In the genomic region with DNA sequence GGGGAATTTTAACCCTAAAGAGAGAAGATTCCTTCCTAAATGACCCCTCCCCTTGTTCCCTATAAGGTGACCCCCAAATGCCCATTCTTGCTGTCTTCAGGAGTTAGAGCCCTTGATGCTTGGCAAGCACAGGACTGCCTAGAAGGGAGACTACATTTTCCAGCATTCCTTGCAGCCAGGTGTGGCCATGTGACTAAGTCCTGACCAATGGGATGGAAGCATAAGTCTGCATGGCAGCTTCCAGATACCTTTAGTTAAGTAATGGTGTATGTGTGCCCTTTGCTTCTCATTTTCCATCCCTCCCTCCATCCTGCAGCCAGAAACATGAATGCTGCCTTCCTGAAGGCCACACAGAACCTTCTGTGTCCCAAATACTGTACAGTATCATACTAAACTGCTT, we compare ENCODE assay signal across 9 cellular contexts. TPM values are rescaled to one million over a fixed set of nuclear protein-coding genes. Genes with fewer than 3 reads are reported as not detected.
DNase-seq lines count a peak whose midpoint lies in the region; ATAC-seq, FAIRE-seq and TF ChIP-seq lines count a peak whose summit lies in the region.
"Had no signal": no experiment of that assay in that cellular context is flagged by ENCODE, and none has a peak within 500 bp of the region (broad histone marks: within the 10 kb centered on the region; RNA-seq: fewer than 3 reads in every experiment).

No MANE protein-coding gene starts in this region.

- peaks cover 13% of the 10 kb centered on the region for H3K27me3 Mint-ChIP-seq in activated naive CD4-positive, alpha-beta T cell treated with anti-CD3 and anti-CD28 coated beads for 36 hours (ENCODE audit: low read depth)
- peaks cover 3% of the 10 kb centered on the region for H3K27me3 Mint-ChIP-seq in activated CD4-positive, alpha-beta memory T cell treated with anti-CD3 and anti-CD28 coated beads for 36 hours
- peaks cover 67% of the 10 kb centered on the region for H3K27me3 Mint-ChIP-seq in neural progenitor cell (ENCODE audit: insufficient read depth, low read depth)

- ATAC-seq in GM21423 (IDR thresholded peaks at IDR 0.05; ENCODE audit: unreplicated experiment) = no peak

- DNase-seq in activated naive CD4-positive, alpha-beta T cell treated with anti-CD3 and anti-CD28 coated beads for 36 hours = peak; percentile 38
- no peak for DNase-seq in activated naive CD4-positive, alpha-beta T cell treated with Interleukin-2 at 50 U/mL for 16 hours
- DNase-seq in M059J (ENCODE audit: low read depth) = peak; percentile 69
- peak; percentile 33 for DNase-seq in activated CD4-positive, alpha-beta memory T cell treated with anti-CD3 and anti-CD28 coated beads for 36 hours
- DNase-seq in neural progenitor cell (ENCODE audit: low spot score) = peak; percentile 57
- no peak for DNase-seq in kidney
- DNase-seq in GF-D8 (lab: John Stamatoyannopoulos, UW) = no peak

- H3K27me3 ChIP-seq in neural progenitor cell = peaks cover 100% of the 10 kb centered on the region

- H3K4me2 ChIP-seq in neural progenitor cell = no peak overlapping the region

- H3K27ac Mint-ChIP-seq in activated naive CD4-positive, alpha-beta T cell treated with anti-CD3 and anti-CD28 coated beads for 36 hours = no peak overlapping the region
- no peak overlapping the region for H3K27ac Mint-ChIP-seq in activated CD4-positive, alpha-beta memory T cell treated with anti-CD3 and anti-CD28 coated beads for 36 hours
- no peak overlapping the region for H3K27ac Mint-ChIP-seq in neural progenitor cell
- H3K27ac Mint-ChIP-seq: T-cell had no signal

- no peaks in the 10 kb centered on the region for H3K9me3 Mint-ChIP-seq in activated naive CD4-positive, alpha-beta T cell treated with anti-CD3 and anti-CD28 coated beads for 36 hours
- no peaks in the 10 kb centered on the region for H3K9me3 Mint-ChIP-seq in activated CD4-positive, alpha-beta memory T cell treated with anti-CD3 and anti-CD28 coated beads for 36 hours
- peaks cover 7% of the 10 kb centered on the region for H3K9me3 Mint-ChIP-seq in neural progenitor cell
- H3K9me3 Mint-ChIP-seq: T-cell had no signal

- CTCF ChIA-PET in activated naive CD4-positive, alpha-beta T cell treated with anti-CD3 and anti-CD28 coated beads for 36 hours (lab: Charles Lee) = no interaction called here
- CTCF ChIA-PET in activated CD4-positive, alpha-beta memory T cell treated with anti-CD3 and anti-CD28 coated beads for 36 hours (lab: Charles Lee) = interaction anchor here (1.1 kb wide), 1 partner anchor 21 kb away, joined by 3 read pairs; no protein-coding TSS in a partner anchor

- H3K4me3 Mint-ChIP-seq in activated naive CD4-positive, alpha-beta T cell treated with anti-CD3 and anti-CD28 coated beads for 36 hours = no peak overlapping the region
- H3K4me3 Mint-ChIP-seq in activated CD4-positive, alpha-beta memory T cell treated with anti-CD3 and anti-CD28 coated beads for 36 hours = no peak overlapping the region
- H3K4me3 Mint-ChIP-seq in neural progenitor cell = no peak overlapping the region
- H3K4me3 Mint-ChIP-seq: T-cell had no signal

- no peak overlapping the region for H3K9ac ChIP-seq in neural progenitor cell
- H3K9ac ChIP-seq in kidney (ENCODE audit: low read length in 2 of 2) = no peak overlapping the region

- H3K4me1 ChIP-seq in neural progenitor cell = peaks cover 2% of the 10 kb centered on the region
- H3K4me1 ChIP-seq in kidney (ENCODE audit: control insufficient read depth in 1 of 2, insufficient read depth in 1 of 2, low read depth in 1 of 2, low read length in 2 of 2) = peaks cover 0 to 2% of the 10 kb centered on the region in 2 donors

- POLR2A ChIA-PET in activated CD4-positive, alpha-beta memory T cell treated with anti-CD3 and anti-CD28 coated beads for 36 hours (lab: Charles Lee) = no interaction called here

- H3K36me3 ChIP-seq in neural progenitor cell (no peaks in the 10 kb centered on the region), kidney (ENCODE audit: control insufficient read depth in 1 of 2, insufficient read depth in 2 of 2, low read length in 2 of 2) (no peaks in the 10 kb centered on the region)

- H3K4me3 ChIP-seq in neural progenitor cell = no peak overlapping the region
- no peak overlapping the region for H3K4me3 ChIP-seq in kidney (ENCODE audit: low read length in 2 of 2)

- no peak overlapping the region for H3K27ac ChIP-seq in neural progenitor cell
- H3K27ac ChIP-seq in kidney (ENCODE audit: low read depth in 2 of 2, low read length in 2 of 2) = no peak overlapping the region

- H3K79me2 ChIP-seq in neural progenitor cell (ENCODE audit: low read depth) = no peaks in the 10 kb centered on the region

- H3F3A ChIP-seq in neural progenitor cell (ENCODE audit: low read depth) = peaks cover 7% of the 10 kb centered on the region

- H3K4me1 Mint-ChIP-seq in activated naive CD4-positive, alpha-beta T cell treated with anti-CD3 and anti-CD28 coated beads for 36 hours (ENCODE audit: low read depth) = peaks cover 4% of the 10 kb centered on the region
- H3K4me1 Mint-ChIP-seq in activated CD4-positive, alpha-beta memory T cell treated with anti-CD3 and anti-CD28 coated beads for 36 hours (ENCODE audit: low read depth) = peaks cover 8% of the 10 kb centered on the region
- peaks cover 4% of the 10 kb centered on the region for H3K4me1 Mint-ChIP-seq in neural progenitor cell

- FAIRE-seq in kidney (lab: Jason Lieb, UNC) = no peak

- H2AFZ ChIP-seq in neural progenitor cell (replicated peaks) = peak overlapping the region; percentile 77

- H3K36me3 Mint-ChIP-seq in activated naive CD4-positive, alpha-beta T cell treated with anti-CD3 and anti-CD28 coated beads for 36 hours (ENCODE audit: low read depth) = no peaks in the 10 kb centered on the region
- no peaks in the 10 kb centered on the region for H3K36me3 Mint-ChIP-seq in activated CD4-positive, alpha-beta memory T cell treated with anti-CD3 and anti-CD28 coated beads for 36 hours
- no peaks in the 10 kb centered on the region for H3K36me3 Mint-ChIP-seq in neural progenitor cell
- H3K36me3 Mint-ChIP-seq: T-cell had no signal

- TF ChIP-seq CTCF in neural progenitor cell (IDR thresholded peaks at IDR 0.05) (no peak), kidney (IDR thresholded peaks at IDR 0.05; ENCODE audit: borderline replicate concordance, extremely low read depth, insufficient read depth) (no peak)

- H3K9me3 ChIP-seq in neural progenitor cell (ENCODE audit: low read depth) (no peaks in the 10 kb centered on the region), kidney (ENCODE audit: control insufficient read depth in 1 of 2, low read length in 2 of 2) (no peaks in the 10 kb centered on the region)

- peaks cover 18% of the 10 kb centered on the region for H4K20me1 ChIP-seq in neural progenitor cell (ENCODE audit: low read depth)

- intact Hi-C loops in activated naive CD4-positive, alpha-beta T cell treated with anti-CD3 and anti-CD28 coated beads for 36 hours (cut with micrococcal nuclease) = no loop called here
- intact Hi-C loops in activated CD4-positive, alpha-beta memory T cell treated with anti-CD3 and anti-CD28 coated beads for 36 hours (cut with micrococcal nuclease) = no loop called here
- intact Hi-C loops in kidney (cut with DNase I) = no loop called here

RNA-seq across cellular contexts. Expression of a gene that starts 5.5 kb away (rescaled TPM):
- total RNA-seq in activated naive CD4-positive, alpha-beta T cell treated with anti-CD3 and anti-CD28 coated beads for 36 hours = under 1 TPM in 1 of 2 experiments, not detected in 1; 0.19 TPM
- total RNA-seq in M059J (2014; rRNA removed; shearing (Covaris generic)) = 4.8 and 5.5 TPM in 2 replicates
- under 1 TPM; 0.34 to 0.36 TPM for total RNA-seq in activated CD4-positive, alpha-beta memory T cell treated with anti-CD3 and anti-CD28 coated beads for 36 hours
- total RNA-seq in neural progenitor cell (ENCODE audit: low replicate concordance) (not detected in 2 replicates), kidney (1.3 TPM)
- 2.1 TPM for polyA plus RNA-seq in kidney (ENCODE audit: insufficient read depth, low read depth, low replicate concordance)

RNA-seq across cellular contexts. Expression of a gene that starts 44.2 kb away (rescaled TPM):
- total RNA-seq in activated naive CD4-positive, alpha-beta T cell treated with anti-CD3 and anti-CD28 coated beads for 36 hours = 10 to 100 TPM; 68.9 to 69.7 TPM
- total RNA-seq in M059J (2014; rRNA removed; shearing (Covaris generic)) = 452 and 584 TPM in 2 replicates
- 10 to 100 TPM; 91.2 to 94.3 TPM for total RNA-seq in activated CD4-positive, alpha-beta memory T cell treated with anti-CD3 and anti-CD28 coated beads for 36 hours
- total RNA-seq in neural progenitor cell (ENCODE audit: low replicate concordance) (107 and 158 TPM in 2 replicates), kidney (409 TPM)
- polyA plus RNA-seq in kidney (ENCODE audit: insufficient read depth, low read depth, low replicate concordance) = 525 TPM

Comparison
In these comparisons a context has a peak if more than half of its experiments do, and no peak if none do; other contexts are left out.
1. DNase-seq: peak in activated naive CD4-positive, alpha-beta T cell treated with anti-CD3 and anti-CD28 coated beads for 36 hours (single experiment), M059J (single experiment), activated CD4-positive, alpha-beta memory T cell treated with anti-CD3 and anti-CD28 coated beads for 36 hours (single experiment) and neural progenitor cell (single experiment); none in activated naive CD4-positive, alpha-beta T cell treated with Interleukin-2 at 50 U/mL for 16 hours (single experiment), kidney (single experiment) and GF-D8 (single experiment).